ENCODE assay signal across 1 cellular context in genomic region chr2:231614559-231615057, GRCh38.
A peak's percentile ranks its signal among the peaks of the same experiment; 100 is the strongest.
TF ChIP-seq lines count a peak whose summit lies in the region.

No MANE protein-coding gene starts in this region.

TF ChIP-seq in neural cell, 6 proteins besides CTCF, POLR2A, EP300 and RAD21:
- TF ChIP-seq REST (IDR thresholded peaks at IDR 0.05; ENCODE audit: borderline replicate concordance): peak; percentile 8
- no peak for TF ChIP-seq MXI1 (conservative IDR thresholded peaks at IDR 0.05; ENCODE audit: poor library complexity, severe bottlenecking)
